In genomic region chr11:87358461-87358860, GRCh38 we compare ENCODE assay signal across 23 cellular contexts.
"Had no signal": no experiment of that assay in that cellular context is flagged by ENCODE, and none has a peak within 500 bp of the region (broad histone marks: within the 10 kb centered on the region; RNA-seq: fewer than 3 reads in every experiment).

No MANE protein-coding gene starts in this region.

- H3K4me1 ChIP-seq: body of pancreas, left lung had no signal

- H3K4me3 ChIP-seq: body of pancreas, esophagus squamous epithelium, gastrocnemius medialis, left lung, lung, right lobe of liver, skin epidermis, tibial artery had no signal

- H3K9me3 ChIP-seq: body of pancreas, esophagus squamous epithelium, gastrocnemius medialis, left lung, right lobe of liver, tibial artery had no signal

- H3K36me3 ChIP-seq: esophagus squamous epithelium, gastrocnemius medialis, left lung, right lobe of liver, tibial artery, WERI-Rb-1 had no signal

- H3K27ac ChIP-seq: body of pancreas, esophagus squamous epithelium, gastrocnemius medialis, left lung, right lobe of liver, skin epidermis, tibial artery, WERI-Rb-1 had no signal

- ATAC-seq: activated CD8-positive, alpha-beta T cell treated with anti-CD3 and anti-CD28 coated beads, Interleukin-2, amount 10 ng/mL, durations not matched to agents 7 days and 5 days; body of pancreas; gastrocnemius medialis; left lung; stimulated activated effector memory CD8-positive, alpha-beta T cell treated with anti-CD3 and anti-CD28 coated beads, Interleukin-12 subunit alpha, Interleukin-12 subunit beta, amount 100 ng/mL, for 72 hours; stimulated activated naive CD8-positive, alpha-beta T cell treated with anti-CD3 and anti-CD28 coated beads, Interleukin-15, amount 100 ng/mL, for 72 hours had no signal

- DNase-seq: activated CD4-positive, alpha-beta T cell treated with anti-CD3 and anti-CD28 coated beads for 1 hour; activated CD4-positive, alpha-beta T cell treated with anti-CD3 and anti-CD28 coated beads, Interleukin-2, amount 50 U/mL, for 1 hour; activated CD8-positive, alpha-beta T cell treated with anti-CD3 and anti-CD28 coated beads, Interleukin-2, amount 10 ng/mL, durations not matched to agents 7 days and 5 days; activated gamma-delta T cell treated with Interleukin-2 at 50 U/mL for 16 hours; anterior cingulate cortex; body of pancreas; effector CD4-positive, alpha-beta T cell; esophagus squamous epithelium; gastrocnemius medialis; hippocampal formation; kidney glomerular epithelial cell; left lung; naive B cell; nucleus accumbens; posterior cingulate gyrus; right lobe of liver; stimulated activated CD4-positive, alpha-beta T cell treated with anti-CD3 and anti-CD28 coated beads, Interleukin-1b, Interleukin-23, amount 100 ng/mL, for 48 hours; stimulated activated naive CD8-positive, alpha-beta T cell treated with anti-CD3 and anti-CD28 coated beads, Interleukin-15, amount 100 ng/mL, for 72 hours; tibial artery; WERI-Rb-1 had no signal

- H3K27me3 ChIP-seq: body of pancreas, esophagus squamous epithelium, gastrocnemius medialis, left lung, right lobe of liver, tibial artery had no signal
